In the genomic region with DNA sequence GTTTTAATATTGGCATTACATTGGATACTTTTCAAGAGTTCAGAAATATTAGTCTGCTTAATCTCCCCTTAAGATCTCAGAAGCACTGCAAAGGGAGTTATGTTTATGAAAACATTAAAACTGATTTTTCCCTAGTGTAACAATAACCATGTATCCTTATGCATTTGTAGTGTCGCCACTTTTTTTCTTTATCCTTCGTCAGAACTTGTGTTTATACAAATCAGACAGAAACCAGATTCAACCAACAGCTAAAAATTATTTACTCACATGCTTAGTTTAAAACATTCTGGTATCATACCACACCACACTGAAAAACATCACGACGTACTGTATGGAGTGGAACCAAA, we compare ENCODE assay signal across 1 cellular context.
TF ChIP-seq lines count a peak whose summit lies in the region.

No MANE protein-coding gene starts in this region.

TF ChIP-seq in SK-N-SH treated with all-trans-retinoic acid at 6 μM for 48 hours, 23 proteins besides CTCF, POLR2A, EP300 and RAD21 (continued from another document):
- TF ChIP-seq PATZ1 (CRISPR knock-in tag; IDR thresholded peaks at IDR 0.05; ENCODE audit: borderline replicate concordance) (no peak), BACH2 (CRISPR knock-in tag; IDR thresholded peaks at IDR 0.05; ENCODE audit: borderline replicate concordance) (no peak)
- TF ChIP-seq, protein P1, sequence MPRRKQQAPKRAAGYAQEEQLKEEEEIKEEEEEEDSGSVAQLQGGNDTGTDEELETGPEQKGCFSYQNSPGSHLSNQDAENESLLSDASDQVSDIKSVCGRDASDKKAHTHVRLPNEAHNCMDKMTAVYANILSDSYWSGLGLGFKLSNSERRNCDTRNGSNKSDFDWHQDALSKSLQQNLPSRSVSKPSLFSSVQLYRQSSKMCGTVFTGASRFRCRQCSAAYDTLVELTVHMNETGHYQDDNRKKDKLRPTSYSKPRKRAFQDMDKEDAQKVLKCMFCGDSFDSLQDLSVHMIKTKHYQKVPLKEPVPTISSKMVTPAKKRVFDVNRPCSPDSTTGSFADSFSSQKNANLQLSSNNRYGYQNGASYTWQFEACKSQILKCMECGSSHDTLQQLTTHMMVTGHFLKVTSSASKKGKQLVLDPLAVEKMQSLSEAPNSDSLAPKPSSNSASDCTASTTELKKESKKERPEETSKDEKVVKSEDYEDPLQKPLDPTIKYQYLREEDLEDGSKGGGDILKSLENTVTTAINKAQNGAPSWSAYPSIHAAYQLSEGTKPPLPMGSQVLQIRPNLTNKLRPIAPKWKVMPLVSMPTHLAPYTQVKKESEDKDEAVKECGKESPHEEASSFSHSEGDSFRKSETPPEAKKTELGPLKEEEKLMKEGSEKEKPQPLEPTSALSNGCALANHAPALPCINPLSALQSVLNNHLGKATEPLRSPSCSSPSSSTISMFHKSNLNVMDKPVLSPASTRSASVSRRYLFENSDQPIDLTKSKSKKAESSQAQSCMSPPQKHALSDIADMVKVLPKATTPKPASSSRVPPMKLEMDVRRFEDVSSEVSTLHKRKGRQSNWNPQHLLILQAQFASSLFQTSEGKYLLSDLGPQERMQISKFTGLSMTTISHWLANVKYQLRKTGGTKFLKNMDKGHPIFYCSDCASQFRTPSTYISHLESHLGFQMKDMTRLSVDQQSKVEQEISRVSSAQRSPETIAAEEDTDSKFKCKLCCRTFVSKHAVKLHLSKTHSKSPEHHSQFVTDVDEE (CRISPR knock-in tag; IDR thresholded peaks at IDR 0.05), result no peak
- TF ChIP-seq, protein P2, sequence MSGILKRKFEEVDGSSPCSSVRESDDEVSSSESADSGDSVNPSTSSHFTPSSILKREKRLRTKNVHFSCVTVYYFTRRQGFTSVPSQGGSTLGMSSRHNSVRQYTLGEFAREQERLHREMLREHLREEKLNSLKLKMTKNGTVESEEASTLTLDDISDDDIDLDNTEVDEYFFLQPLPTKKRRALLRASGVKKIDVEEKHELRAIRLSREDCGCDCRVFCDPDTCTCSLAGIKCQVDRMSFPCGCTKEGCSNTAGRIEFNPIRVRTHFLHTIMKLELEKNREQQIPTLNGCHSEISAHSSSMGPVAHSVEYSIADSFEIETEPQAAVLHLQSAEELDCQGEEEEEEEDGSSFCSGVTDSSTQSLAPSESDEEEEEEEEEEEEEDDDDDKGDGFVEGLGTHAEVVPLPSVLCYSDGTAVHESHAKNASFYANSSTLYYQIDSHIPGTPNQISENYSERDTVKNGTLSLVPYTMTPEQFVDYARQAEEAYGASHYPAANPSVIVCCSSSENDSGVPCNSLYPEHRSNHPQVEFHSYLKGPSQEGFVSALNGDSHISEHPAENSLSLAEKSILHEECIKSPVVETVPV (CRISPR knock-in tag; IDR thresholded peaks at IDR 0.05), result no peak
TF ChIP-seq in SK-N-SH treated with all-trans-retinoic acid at 6 μM for 48 hours: peak in this region for 0.
